In genomic region chr16:11389083-11389482, GRCh38 we compare ENCODE assay signal across 20 cellular contexts. TPM values are rescaled to one million over a fixed set of nuclear protein-coding genes. Genes with fewer than 3 reads are reported as not detected.
DNase-seq lines count a peak whose midpoint lies in the region; TF ChIP-seq lines count a peak whose summit lies in the region.
"Had no signal": no experiment of that assay in that cellular context is flagged by ENCODE, and none has a peak within 500 bp of the region (broad histone marks: within the 10 kb centered on the region; RNA-seq: fewer than 3 reads in every experiment).

No MANE protein-coding gene starts in this region.

- CTCF ChIA-PET in activated CD4-positive, alpha-beta memory T cell treated with anti-CD3 and anti-CD28 coated beads, Interleukin-2, amount 10 ng/mL, durations not matched to agents 7 days and 5 days (lab: Charles Lee) = interaction anchor here (1.2 to 1.8 kb wide), 2 partner anchors 10 to 16 kb away, joined by 5 read pairs; no protein-coding TSS in a partner anchor
- CTCF ChIA-PET in activated CD4-positive, alpha-beta memory T cell treated with anti-CD3 and anti-CD28 coated beads for 36 hours (lab: Charles Lee) = interaction anchor here (5.8 kb wide), 1 partner anchor 17 kb away, joined by 31 read pairs; no protein-coding TSS in a partner anchor

- no peak overlapping the region for H3K27ac ChIP-seq in endodermal cell (ENCODE audit: low read depth, low read length)
- H3K27ac ChIP-seq in spleen = no peak overlapping the region
- H3K27ac ChIP-seq: C4-2B, HL-60, PC-9 had no signal

- 78 to 89% methylated on average over 1 to 7 of the region's 7 CpGs for WGBS in endodermal cell (ENCODE audit: insufficient coverage in 1 of 2, insufficient read length in 1 of 2), 2 experiments
- WGBS in spleen, 5 donors = 70 to 85% (median 73%) methylated on average over 7 of the region's 7 CpGs

- intact Hi-C loops in activated CD4-positive, alpha-beta memory T cell treated with anti-CD3 and anti-CD28 coated beads for 36 hours (cut with micrococcal nuclease) = no loop called here
- intact Hi-C loops in spleen (cut with DNase I; ENCODE audit: low total_unique reads) = no loop called here

- peak overlapping the region; percentile 9 for H3K27ac Mint-ChIP-seq in activated CD4-positive, alpha-beta memory T cell treated with anti-CD3 and anti-CD28 coated beads, Interleukin-2, amount 10 ng/mL, durations not matched to agents 7 days and 5 days
- no peak overlapping the region for H3K27ac Mint-ChIP-seq in activated CD4-positive, alpha-beta memory T cell treated with anti-CD3 and anti-CD28 coated beads for 36 hours
- H3K27ac Mint-ChIP-seq in endodermal cell = peak overlapping the region; percentile 13

- no peak for DNase-seq in activated CD4-positive, alpha-beta memory T cell treated with anti-CD3 and anti-CD28 coated beads, Interleukin-2, amount 10 ng/mL, durations not matched to agents 7 days and 5 days
- no peak for DNase-seq in activated CD4-positive, alpha-beta memory T cell treated with anti-CD3 and anti-CD28 coated beads for 36 hours
- DNase-seq in GM20000 (ENCODE audit: low spot score) (peak; percentile 10), endodermal cell (no peak), spleen (peak; percentile 12), SW480 (ENCODE audit: low spot score) (no peak), GDM1 (lab: John Stamatoyannopoulos, UW) (no peak), GM19240 (ENCODE audit: insufficient read length, low spot score) (no peak)
- DNase-seq: GF-D8, MM.1S, NCI-H1048, NCI-H1417 treated with DMSO at 0.1 percent for 48 hours, NCI-H1930, NCI-H510A, PC-9, RPMI8226 had no signal

- H3K9me3 ChIP-seq in endodermal cell (ENCODE audit: control insufficient read depth, low read length) (no peaks in the 10 kb centered on the region), spleen (no peaks in the 10 kb centered on the region)
- H3K9me3 ChIP-seq: HAP-1 had no signal

- H3K36me3 ChIP-seq in endodermal cell (ENCODE audit: control insufficient read depth, insufficient read depth, low read length) (no peaks in the 10 kb centered on the region), spleen (peaks cover 0 to 9% (median 0%) of the 10 kb centered on the region in 6 donors)
- H3K36me3 ChIP-seq: HAP-1 had no signal

- no peak overlapping the region for H3K4me3 ChIP-seq in endodermal cell (ENCODE audit: low read length)
- no peak overlapping the region for H3K4me3 ChIP-seq in spleen
- H3K4me3 ChIP-seq: HAP-1, K562, PC-9 had no signal

- no peaks in the 10 kb centered on the region for H3K36me3 Mint-ChIP-seq in activated CD4-positive, alpha-beta memory T cell treated with anti-CD3 and anti-CD28 coated beads, Interleukin-2, amount 10 ng/mL, durations not matched to agents 7 days and 5 days (ENCODE audit: low read depth)
- H3K36me3 Mint-ChIP-seq in activated CD4-positive, alpha-beta memory T cell treated with anti-CD3 and anti-CD28 coated beads for 36 hours = no peaks in the 10 kb centered on the region
- no peaks in the 10 kb centered on the region for H3K36me3 Mint-ChIP-seq in endodermal cell (ENCODE audit: low read depth)

- H3K4me1 ChIP-seq in endodermal cell (ENCODE audit: control insufficient read depth, insufficient read depth, low read length) (no peaks in the 10 kb centered on the region), spleen (peaks cover 0 to 14% (median 3%) of the 10 kb centered on the region in 6 donors)

- peaks cover 2% of the 10 kb centered on the region for H3K27me3 Mint-ChIP-seq in activated CD4-positive, alpha-beta memory T cell treated with anti-CD3 and anti-CD28 coated beads, Interleukin-2, amount 10 ng/mL, durations not matched to agents 7 days and 5 days
- peaks cover 1% of the 10 kb centered on the region for H3K27me3 Mint-ChIP-seq in activated CD4-positive, alpha-beta memory T cell treated with anti-CD3 and anti-CD28 coated beads for 36 hours
- peaks cover 7% of the 10 kb centered on the region for H3K27me3 Mint-ChIP-seq in endodermal cell (ENCODE audit: insufficient read depth)

- H3K27me3 ChIP-seq in endodermal cell (ENCODE audit: control insufficient read depth, insufficient read depth, low read length, poor library complexity, severe bottlenecking) (no peaks in the 10 kb centered on the region), spleen (replicated peaks in 1 of 7) (peaks cover 0 to 11% (median 0%) of the 10 kb centered on the region in 7 donors)

- no peak for TF ChIP-seq POLR2A in spleen (IDR thresholded peaks at IDR 0.05)

- TF ChIP-seq CTCF in GM20000 (IDR thresholded peaks at IDR 0.05; ENCODE audit: extremely low read depth, missing control alignments) (no peak), endodermal cell (conservative IDR thresholded peaks at IDR 0.05) (no peak), spleen (IDR thresholded peaks at IDR 0.05 in 8 of 11, conservative IDR thresholded peaks at IDR 0.05 in 3 of 11) (no peak)

- POLR2A ChIA-PET in activated CD4-positive, alpha-beta memory T cell treated with anti-CD3 and anti-CD28 coated beads, Interleukin-2, amount 10 ng/mL, durations not matched to agents 7 days and 5 days (lab: Charles Lee) = interaction anchor here (1.6 kb wide), 1 partner anchor 424 kb away, joined by 3 read pairs; no protein-coding TSS in a partner anchor
- POLR2A ChIA-PET in activated CD4-positive, alpha-beta memory T cell treated with anti-CD3 and anti-CD28 coated beads for 36 hours (lab: Charles Lee) = no interaction called here

- no peak overlapping the region for H3K9ac ChIP-seq in endodermal cell (ENCODE audit: extremely low read depth, low read length, poor library complexity, severe bottlenecking)

- H3K9me3 Mint-ChIP-seq in activated CD4-positive, alpha-beta memory T cell treated with anti-CD3 and anti-CD28 coated beads, Interleukin-2, amount 10 ng/mL, durations not matched to agents 7 days and 5 days = no peaks in the 10 kb centered on the region
- H3K9me3 Mint-ChIP-seq in activated CD4-positive, alpha-beta memory T cell treated with anti-CD3 and anti-CD28 coated beads for 36 hours = no peaks in the 10 kb centered on the region
- H3K9me3 Mint-ChIP-seq in endodermal cell = no peaks in the 10 kb centered on the region

- peaks cover 18% of the 10 kb centered on the region for H3K4me1 Mint-ChIP-seq in activated CD4-positive, alpha-beta memory T cell treated with anti-CD3 and anti-CD28 coated beads, Interleukin-2, amount 10 ng/mL, durations not matched to agents 7 days and 5 days
- peaks cover 2% of the 10 kb centered on the region for H3K4me1 Mint-ChIP-seq in activated CD4-positive, alpha-beta memory T cell treated with anti-CD3 and anti-CD28 coated beads for 36 hours (ENCODE audit: low read depth)
- peaks cover 13% of the 10 kb centered on the region for H3K4me1 Mint-ChIP-seq in endodermal cell

- H3K4me3 Mint-ChIP-seq in activated CD4-positive, alpha-beta memory T cell treated with anti-CD3 and anti-CD28 coated beads, Interleukin-2, amount 10 ng/mL, durations not matched to agents 7 days and 5 days = no peak overlapping the region
- H3K4me3 Mint-ChIP-seq in activated CD4-positive, alpha-beta memory T cell treated with anti-CD3 and anti-CD28 coated beads for 36 hours = no peak overlapping the region
- H3K4me3 Mint-ChIP-seq in endodermal cell = no peak overlapping the region

RNA-seq across cellular contexts. Expression of gene RMI2, which starts 43.8 kb away (rescaled TPM):
- 10 to 100 TPM; 45.9 to 46.6 TPM for total RNA-seq in activated CD4-positive, alpha-beta memory T cell treated with anti-CD3 and anti-CD28 coated beads, Interleukin-2, amount 10 ng/mL, durations not matched to agents 7 days and 5 days
- 10 to 100 TPM; 68.9 to 69.9 TPM for total RNA-seq in activated CD4-positive, alpha-beta memory T cell treated with anti-CD3 and anti-CD28 coated beads for 36 hours
- total RNA-seq in endodermal cell (10 to 100 TPM; 55.2 to 62.3 TPM), spleen (1 to 10 TPM; 2.4 to 5.7 (median 3.7) TPM)
- 48.6 TPM for polyA plus RNA-seq in endodermal cell (2013, experiment 1 of 2)
- 43.6 TPM for polyA plus RNA-seq in endodermal cell (2013, experiment 2 of 2)
- polyA plus RNA-seq in spleen = 10 to 100 TPM in 1 of 3 donors, 1 to 10 TPM in 2; 4.4 to 23.6 (median 5.8) TPM

Comparison
In these comparisons a context has a peak if more than half of its experiments do, and no peak if none do; other contexts are left out.
1. DNase-seq: peak in GM20000 (single experiment) and spleen (single experiment); none in activated CD4-positive, alpha-beta memory T cell treated with anti-CD3 and anti-CD28 coated beads, Interleukin-2, amount 10 ng/mL, durations not matched to agents 7 days and 5 days (single experiment), activated CD4-positive, alpha-beta memory T cell treated with anti-CD3 and anti-CD28 coated beads for 36 hours (single experiment), endodermal cell (single experiment), SW480 (single experiment), GDM1 (single experiment) and GM19240 (single experiment).
2. RNA of gene RMI2, which starts 43.8 kb away (total RNA-seq): 68.9 to 69.9 TPM in activated CD4-positive, alpha-beta memory T cell treated with anti-CD3 and anti-CD28 coated beads for 36 hours, 55.2 to 62.3 TPM in endodermal cell and 45.9 to 46.6 TPM in activated CD4-positive, alpha-beta memory T cell treated with anti-CD3 and anti-CD28 coated beads, Interleukin-2, amount 10 ng/mL, durations not matched to agents 7 days and 5 days; 2.4 to 5.7 TPM in spleen; every median in the first group is over 4 times any median in the second.